Comparison of ENCODE assay signal across 8 cellular contexts in genomic region chr3:56783644-56784451, GRCh38. TPM values are rescaled to one million over a fixed set of nuclear protein-coding genes. Genes with fewer than 3 reads are reported as not detected.
DNase-seq lines count a peak whose midpoint lies in the region; ATAC-seq, FAIRE-seq and TF ChIP-seq lines count a peak whose summit lies in the region.

No MANE protein-coding gene starts in this region.

- H3K9me3 ChIP-seq in endothelial cell of umbilical vein (replicated peaks; ENCODE audit: control insufficient read depth, insufficient read depth, low read length) (no peaks in the 10 kb centered on the region), upper lobe of left lung (no peaks in the 10 kb centered on the region)

- H2AFZ ChIP-seq in endothelial cell of umbilical vein (ENCODE audit: low read depth, low read length), result peak overlapping the region; percentile 52

- intact Hi-C loops in endothelial cell of umbilical vein (cut with micrococcal nuclease), result no loop called here
- intact Hi-C loops in natural killer cell (cut with micrococcal nuclease), result loop anchor here (1.0 to 10.0 kb wide), 4 partner anchors 15 to 891 kb away; no protein-coding TSS in a partner anchor

- H3K9me1 ChIP-seq in endothelial cell of umbilical vein (replicated peaks; ENCODE audit: control insufficient read depth, extremely low read depth, insufficient read depth, low read length), result no peaks in the 10 kb centered on the region

- 10 to 19% methylated on average over 3 to 8 of the region's 8 CpGs for WGBS in upper lobe of left lung, 2 donors

- H3K36me3 ChIP-seq in endothelial cell of umbilical vein (ENCODE audit: control insufficient read depth in 2 of 2, extremely low read depth in 1 of 2, insufficient read depth in 2 of 2, low read length in 2 of 2) (no peaks in the 10 kb centered on the region), upper lobe of left lung (no peaks in the 10 kb centered on the region)

- FAIRE-seq in endothelial cell of umbilical vein (lab: Jason Lieb, UNC) (peak; percentile 70), RCC 7860 (lab: Jason Lieb, UNC) (no peak)

- H4K20me1 ChIP-seq in endothelial cell of umbilical vein (replicated peaks; ENCODE audit: control insufficient read depth, extremely low read depth, insufficient read depth, low read length), result no peaks in the 10 kb centered on the region

- H3K4me1 ChIP-seq in endothelial cell of umbilical vein (ENCODE audit: control insufficient read depth, extremely low read depth, insufficient read depth, low read length) (peaks cover 21% of the 10 kb centered on the region), upper lobe of left lung (peaks cover 76 to 87% (median 82%) of the 10 kb centered on the region in 4 donors)

- H3K4me2 ChIP-seq in endothelial cell of umbilical vein (ENCODE audit: insufficient read depth, low read length), result peak overlapping the region; percentile 81

- H3K27ac Mint-ChIP-seq in activated CD8-positive, alpha-beta T cell treated with anti-CD3 and anti-CD28 coated beads, Interleukin-2, amount 10 ng/mL, durations not matched to agents 7 days and 5 days, result peak overlapping the region; percentile 91
- peak overlapping the region; percentile 85 to 92 for H3K27ac Mint-ChIP-seq in natural killer cell

- peak overlapping the region; percentile 74 for H3K4me3 Mint-ChIP-seq in activated CD8-positive, alpha-beta T cell treated with anti-CD3 and anti-CD28 coated beads, Interleukin-2, amount 10 ng/mL, durations not matched to agents 7 days and 5 days
- peak overlapping the region; percentile 86 for H3K4me3 Mint-ChIP-seq in natural killer cell

- POLR2A ChIA-PET in activated CD8-positive, alpha-beta T cell treated with anti-CD3 and anti-CD28 coated beads, Interleukin-2, amount 10 ng/mL, durations not matched to agents 7 days and 5 days (lab: Charles Lee), result interaction anchor here (0.9 to 10.3 kb wide), 11 partner anchors 13 to 133 kb away, joined by 3 to 309 read pairs (median 9); partner anchors contain the start of genes ARHGEF3 and TASOR
- POLR2A ChIA-PET in endothelial cell of umbilical vein (lab: Charles Lee), result no interaction called here

- H3K36me3 Mint-ChIP-seq in activated CD8-positive, alpha-beta T cell treated with anti-CD3 and anti-CD28 coated beads, Interleukin-2, amount 10 ng/mL, durations not matched to agents 7 days and 5 days (ENCODE audit: low read depth), result peaks cover 80% of the 10 kb centered on the region
- no peaks in the 10 kb centered on the region for H3K36me3 Mint-ChIP-seq in natural killer cell

- BruUV-seq in endothelial cell of umbilical vein (replicated peaks; lab: Mats Ljungman, UMichigan), result TSS peak; percentile 88

- ATAC-seq in GM18520 (IDR thresholded peaks at IDR 0.05; ENCODE audit: unreplicated experiment) (peak; percentile 88), HG02885 (IDR thresholded peaks at IDR 0.05; ENCODE audit: poor library complexity, unreplicated experiment) (peak; percentile 99), natural killer cell (peak; percentile 84 to 95 (median 94)), upper lobe of left lung (ENCODE audit: low FRiP score in 2 of 2) (peak; percentile 89 to 95)
- peak; percentile 84 for ATAC-seq in activated CD8-positive, alpha-beta T cell treated with anti-CD3 and anti-CD28 coated beads, Interleukin-2, amount 10 ng/mL, durations not matched to agents 7 days and 5 days

- peak overlapping the region; percentile 31 for H3K9ac ChIP-seq in endothelial cell of umbilical vein (replicated peaks; ENCODE audit: extremely low read depth, insufficient read depth, low read length)

- TF ChIP-seq POLR2A in endothelial cell of umbilical vein (IDR thresholded peaks at IDR 0.05; ENCODE audit: low read depth, low read length) (no peak), upper lobe of left lung (IDR thresholded peaks at IDR 0.05) (peak in 1 of 4 donors; percentile 47)

- dilution Hi-C loops in endothelial cell of umbilical vein (cut with MboI; ENCODE audit: extremely low pct_ligation_motif_present, low sequenced_read_pairs), result no loop called here

- no peaks in the 10 kb centered on the region for H3K79me2 ChIP-seq in endothelial cell of umbilical vein (ENCODE audit: control insufficient read depth, insufficient read depth, low read length)

- peak; percentile 81 for DNase-seq in NCI-H2171 treated with DMSO at 0.1 percent for 48 hours (lab: John Stamatoyannopoulos, UW)
- peak; percentile 90 for DNase-seq in activated CD8-positive, alpha-beta T cell treated with anti-CD3 and anti-CD28 coated beads, Interleukin-2, amount 10 ng/mL, durations not matched to agents 7 days and 5 days
- peak; percentile 88 for DNase-seq in endothelial cell of umbilical vein (ENCODE audit: low read depth, low spot score)
- peak; percentile 62 for DNase-seq in natural killer cell
- DNase-seq in upper lobe of left lung, result peak in 1 of 2 donors; percentile 85
- DNase-seq in RCC 7860 (ENCODE audit: low spot score), result no peak

- H3K4me3 ChIP-seq in endothelial cell of umbilical vein (replicated peaks in 1 of 3; ENCODE audit: insufficient read depth in 1 of 3, low read depth in 1 of 3, low read length in 3 of 3), result peak overlapping the region in 1 of 3 experiments; percentile 27
- H3K4me3 ChIP-seq in upper lobe of left lung, result no peak overlapping the region

- no peaks in the 10 kb centered on the region for H3K9me3 Mint-ChIP-seq in activated CD8-positive, alpha-beta T cell treated with anti-CD3 and anti-CD28 coated beads, Interleukin-2, amount 10 ng/mL, durations not matched to agents 7 days and 5 days (ENCODE audit: insufficient read depth)
- H3K9me3 Mint-ChIP-seq in natural killer cell, result no peaks in the 10 kb centered on the region

- H3K27ac ChIP-seq in endothelial cell of umbilical vein (ENCODE audit: insufficient read depth, low read depth, low read length) (peak overlapping the region; percentile 59), upper lobe of left lung (peak overlapping the region; percentile 81 to 89 (median 84))

- peak in 2 of 4 donors; percentile 22 to 45 for TF ChIP-seq EP300 in upper lobe of left lung (IDR thresholded peaks at IDR 0.05)

- peaks cover 98% of the 10 kb centered on the region for H3K4me1 Mint-ChIP-seq in activated CD8-positive, alpha-beta T cell treated with anti-CD3 and anti-CD28 coated beads, Interleukin-2, amount 10 ng/mL, durations not matched to agents 7 days and 5 days (ENCODE audit: low read depth)
- peaks cover 95 to 97% of the 10 kb centered on the region in 2 donors for H3K4me1 Mint-ChIP-seq in natural killer cell

- H3K27me3 Mint-ChIP-seq in activated CD8-positive, alpha-beta T cell treated with anti-CD3 and anti-CD28 coated beads, Interleukin-2, amount 10 ng/mL, durations not matched to agents 7 days and 5 days (ENCODE audit: low read depth), result no peaks in the 10 kb centered on the region
- no peaks in the 10 kb centered on the region for H3K27me3 Mint-ChIP-seq in natural killer cell (ENCODE audit: low read depth in 2 of 2)

- no peaks in the 10 kb centered on the region for H3K27me3 ChIP-seq in endothelial cell of umbilical vein (ENCODE audit: control insufficient read depth in 2 of 2, insufficient read depth in 2 of 2, low read length in 2 of 2)
- no peaks in the 10 kb centered on the region for H3K27me3 ChIP-seq in upper lobe of left lung

- CTCF ChIA-PET in activated CD8-positive, alpha-beta T cell treated with anti-CD3 and anti-CD28 coated beads, Interleukin-2, amount 10 ng/mL, durations not matched to agents 7 days and 5 days (lab: Charles Lee), result interaction anchor here (0.9 to 9.4 kb wide), 10 partner anchors 8 to 205 kb away, joined by 3 to 290 read pairs (median 6); partner anchors contain the start of gene ARHGEF3
- CTCF ChIA-PET in endothelial cell of umbilical vein (lab: Charles Lee), result interaction anchor here (0.7 to 4.6 kb wide), 6 partner anchors 16 to 205 kb away, joined by 3 to 50 read pairs (median 4); partner anchors contain the start of gene ARHGEF3

- TF ChIP-seq CTCF in endothelial cell of umbilical vein (IDR thresholded peaks at IDR 0.05; ENCODE audit: extremely low read depth in 1 of 2, insufficient read depth in 1 of 2, low read depth in 1 of 2, low read length in 2 of 2) (no peak), natural killer cell (IDR thresholded peaks at IDR 0.05) (no peak), upper lobe of left lung (IDR thresholded peaks at IDR 0.05) (no peak)

TF ChIP-seq in endothelial cell of umbilical vein, 7 proteins besides CTCF, POLR2A, EP300 and RAD21:
- TF ChIP-seq GATA2 (IDR thresholded peaks at IDR 0.05; ENCODE audit: insufficient read depth, insufficient read length, low read depth, low read length) (no peak), EZH2 (IDR thresholded peaks at IDR 0.05; ENCODE audit: borderline replicate concordance, low read depth, low read length, severe bottlenecking) (no peak), POLR2AphosphoS5 (IDR thresholded peaks at IDR 0.05; ENCODE audit: insufficient read depth, low read depth, low read length) (no peak), MYC (IDR thresholded peaks at IDR 0.05; ENCODE audit: low read depth, low read length) (no peak), FOS (IDR thresholded peaks at IDR 0.05; ENCODE audit: borderline replicate concordance, insufficient read depth, low read length) (no peak), JUN (IDR thresholded peaks at IDR 0.05; ENCODE audit: borderline replicate concordance, insufficient read depth, insufficient read length, low read depth) (no peak), MAX (IDR thresholded peaks at IDR 0.05; ENCODE audit: insufficient read depth, insufficient read length) (no peak)
TF ChIP-seq in endothelial cell of umbilical vein: peak in this region for 0.

RNA-seq across cellular contexts. Expression of gene ARHGEF3, which starts 17.9 kb away (rescaled TPM):
- total RNA-seq in activated CD8-positive, alpha-beta T cell treated with anti-CD3 and anti-CD28 coated beads, Interleukin-2, amount 10 ng/mL, durations not matched to agents 7 days and 5 days, result 100 to 1,000 TPM in 1 of 2 experiments, 10 to 100 TPM in 1; 94.6 to 101 TPM
- 11.5 and 16.3 TPM in 2 replicates for total RNA-seq in endothelial cell of umbilical vein
- 6.5 and 6.7 TPM in 2 replicates for polyA plus RNA-seq in endothelial cell of umbilical vein
- polyA plus RNA-seq in endothelial cell of umbilical vein (2011; cell fraction: cytosol; rRNA removed), result 7.6 and 7.7 TPM in 2 replicates
- 10.9 and 11.7 TPM in 2 replicates for polyA plus RNA-seq in endothelial cell of umbilical vein (2011; cell fraction: nucleus; rRNA removed)
- 11.6 and 14.8 TPM in 2 replicates for polyA plus RNA-seq in endothelial cell of umbilical vein (2012)
- 13.4 and 15.2 TPM in 2 replicates for polyA minus RNA-seq in endothelial cell of umbilical vein
- 5.9 TPM for polyA minus RNA-seq in endothelial cell of umbilical vein (2011; cell fraction: cytosol; rRNA and poly(A)+ RNA removed)
- polyA minus RNA-seq in endothelial cell of umbilical vein (2011; cell fraction: nucleus; rRNA and poly(A)+ RNA removed), result 8.1 and 9.1 TPM in 2 replicates
- 100 to 1,000 TPM; 112 to 211 (median 135) TPM for total RNA-seq in natural killer cell
- total RNA-seq in upper lobe of left lung, result 10 to 100 TPM; 26.6 to 38.9 (median 30.0) TPM
